ENCODE assay signal across 12 cellular contexts in genomic region chr16:66891797-66892196, GRCh38. TPM values are rescaled to one million over a fixed set of nuclear protein-coding genes. Genes with fewer than 3 reads are reported as not detected.
"Had no signal": no experiment of that assay in that cellular context is flagged by ENCODE, and none has a peak within 500 bp of the region (broad histone marks: within the 10 kb centered on the region; RNA-seq: fewer than 3 reads in every experiment).

No MANE protein-coding gene starts in this region.

- H2AFZ ChIP-seq: GM23248 had no signal

- DNase-seq: GM23248, GOT3, H7, HFFc6, IMR-90, KBM-7 had no signal

- FAIRE-seq: HTR-8/SVneo had no signal

- H3K27ac ChIP-seq: GM23248, KMS-11 had no signal

- ATAC-seq: HCT116 had no signal

- H3K9ac ChIP-seq: GM23248, KMS-11 had no signal

- H3K4me3 ChIP-seq: GM23248, HAP-1 had no signal

- H3K9me3 ChIP-seq: HAP-1 had no signal

- H3K4me2 ChIP-seq: KMS-11 had no signal

RNA-seq across cellular contexts. Expression of gene CDH16, which starts 26.9 kb away (rescaled TPM):
- total RNA-seq: GM23248, H4, H7, HT-29, IMR-90 had no signal
- polyA plus RNA-seq: GM23248, IMR-90 had no signal

RNA-seq across cellular contexts. Expression of gene RRAD, which starts 33.5 kb away (rescaled TPM):
- total RNA-seq: H4 had no signal
